Comparison of ENCODE assay signal across 9 cellular contexts in genomic region chr3:4850211-4850927, GRCh38.
DNase-seq lines count a peak whose midpoint lies in the region; ATAC-seq and TF ChIP-seq lines count a peak whose summit lies in the region.
"Had no signal": no experiment of that assay in that cellular context is flagged by ENCODE, and none has a peak within 500 bp of the region (broad histone marks: within the 10 kb centered on the region; RNA-seq: fewer than 3 reads in every experiment).

No MANE protein-coding gene starts in this region.

- intact Hi-C loops in spleen (cut with DNase I; ENCODE audit: low total_unique reads) = no loop called here
- intact Hi-C loops in breast epithelium (cut with DNase I; ENCODE audit: low total_unique reads) = no loop called here

- H3K27me3 ChIP-seq in spleen (replicated peaks in 1 of 7) = no peaks in the 10 kb centered on the region
- H3K27me3 ChIP-seq in breast epithelium = no peaks in the 10 kb centered on the region

- 38 to 51% (median 39%) methylated on average over 5 of the region's 5 CpGs for WGBS in spleen, 5 donors

- H3K4me3 ChIP-seq in spleen = no peak overlapping the region
- H3K4me3 ChIP-seq in breast epithelium = no peak overlapping the region

- H3K9me3 ChIP-seq in spleen = no peaks in the 10 kb centered on the region
- H3K9me3 ChIP-seq in breast epithelium = no peaks in the 10 kb centered on the region

- ATAC-seq in GM18873 (IDR thresholded peaks at IDR 0.05; ENCODE audit: low FRiP score, unreplicated experiment) (peak; percentile 43), HG02852 (IDR thresholded peaks at IDR 0.05; ENCODE audit: unreplicated experiment) (peak; percentile 45), left lobe of liver (no peak)

- peaks cover 3% of the 10 kb centered on the region for H3K27me3 Mint-ChIP-seq in T-helper 2 cell treated with Interferon-gamma antibody and Interleukin-4, amounts not matched to agents 5 μg/mL and 100 μg/mL, for 36 hours (ENCODE audit: low read depth)

- H3K27ac ChIP-seq in spleen = peak overlapping the region; percentile 17 to 64 (median 52)
- no peak overlapping the region for H3K27ac ChIP-seq in breast epithelium

- TF ChIP-seq CTCF in spleen (IDR thresholded peaks at IDR 0.05 in 8 of 11, conservative IDR thresholded peaks at IDR 0.05 in 3 of 11) (no peak), breast epithelium (IDR thresholded peaks at IDR 0.05) (no peak)

- H3K27ac Mint-ChIP-seq in T-helper 2 cell treated with Interferon-gamma antibody and Interleukin-4, amounts not matched to agents 5 μg/mL and 100 μg/mL, for 36 hours = peak overlapping the region; percentile 95

- H3K36me3 ChIP-seq in spleen (peaks cover 0 to 5% (median 0%) of the 10 kb centered on the region in 6 donors), breast epithelium (no peaks in the 10 kb centered on the region)

- peaks cover 80% of the 10 kb centered on the region for H3K4me1 Mint-ChIP-seq in T-helper 2 cell treated with Interferon-gamma antibody and Interleukin-4, amounts not matched to agents 5 μg/mL and 100 μg/mL, for 36 hours (ENCODE audit: low read depth)

- peaks cover 27% of the 10 kb centered on the region for H3K36me3 Mint-ChIP-seq in T-helper 2 cell treated with Interferon-gamma antibody and Interleukin-4, amounts not matched to agents 5 μg/mL and 100 μg/mL, for 36 hours (ENCODE audit: low read depth)

- H3K9me3 Mint-ChIP-seq in T-helper 2 cell treated with Interferon-gamma antibody and Interleukin-4, amounts not matched to agents 5 μg/mL and 100 μg/mL, for 36 hours = peaks cover 4% of the 10 kb centered on the region
- H3K9me3 Mint-ChIP-seq: nephron had no signal

- peaks cover 0 to 72% (median 31%) of the 10 kb centered on the region in 6 donors for H3K4me1 ChIP-seq in spleen
- H3K4me1 ChIP-seq in breast epithelium = no peaks in the 10 kb centered on the region

- in situ Hi-C loops in KBM-7 (cut with MboI; ENCODE audit: low pct_unique_long_range_greater_than_20kb, low sequenced_read_pairs) = no loop called here

- no peak for TF ChIP-seq POLR2A in spleen (IDR thresholded peaks at IDR 0.05)
- TF ChIP-seq POLR2A in breast epithelium (IDR thresholded peaks at IDR 0.05) = no peak

- H3K4me3 Mint-ChIP-seq in T-helper 2 cell treated with Interferon-gamma antibody and Interleukin-4, amounts not matched to agents 5 μg/mL and 100 μg/mL, for 36 hours = peak overlapping the region; percentile 81
- H3K4me3 Mint-ChIP-seq: nephron had no signal

- DNase-seq in T-helper 2 cell treated with Interferon-gamma antibody and Interleukin-4, amounts not matched to agents 5 μg/mL and 100 μg/mL, for 36 hours (ENCODE audit: low spot score) = peak; percentile 77
- DNase-seq in spleen (no peak), CD1c-positive myeloid dendritic cell (ENCODE audit: extremely low spot score) (no peak), KBM-7 (no peak), breast epithelium (ENCODE audit: low spot score in 2 of 2) (no peak), left lobe of liver (ENCODE audit: low spot score) (no peak)

Comparison
In these comparisons a context has a peak if more than half of its experiments do, and no peak if none do; other contexts are left out.
1. H3K27ac ChIP-seq: peak in spleen (8 of 8); none in breast epithelium (0 of 2).